ENCODE assay signal across 32 cellular contexts in the genomic region with DNA sequence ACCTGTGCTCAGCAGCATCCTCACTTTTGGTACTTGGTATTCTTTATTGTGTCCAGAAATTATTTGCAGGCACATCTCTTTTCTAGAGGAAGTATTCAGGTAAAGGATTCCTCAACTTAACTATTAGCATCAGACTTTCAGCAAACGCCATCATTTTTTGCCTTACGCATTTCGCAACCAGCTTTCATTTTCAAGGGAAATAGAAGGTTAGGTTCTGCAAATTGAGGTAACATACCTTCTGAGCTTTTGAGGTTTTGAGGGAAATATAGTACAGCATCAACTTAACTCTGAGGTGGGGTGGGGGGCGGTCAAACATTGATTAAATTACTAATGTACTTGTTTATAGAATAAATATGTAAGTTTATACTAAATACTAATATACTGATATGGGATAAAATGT.
"Had no signal": no experiment of that assay in that cellular context is flagged by ENCODE, and none has a peak within 500 bp of the region (broad histone marks: within the 10 kb centered on the region; RNA-seq: fewer than 3 reads in every experiment).

No MANE protein-coding gene starts in this region.

- FAIRE-seq: RCC 7860 had no signal

- H3K36me3 ChIP-seq: SJCRH30 had no signal

- H3K27me3 ChIP-seq: SJCRH30 had no signal

- H3K4me2 ChIP-seq: PC-9 had no signal

- H3K4me3 ChIP-seq: PC-9, SJCRH30, SK-N-MC had no signal

- H3K4me1 ChIP-seq: SJCRH30 had no signal

- DNase-seq: MM.1S, MV-4-11, NCI-H1092, NCI-H1105, NCI-H1436, NCI-H146, NCI-H1694, NCI-H187, NCI-H1930, NCI-H2029 treated with DMSO at 0.1 percent for 48 hours, NCI-H2081 treated with DMSO at 0.1 percent for 48 hours, NCI-H2107, NCI-H2171, NCI-H226, NCI-H446 treated with DMSO at 0.1 percent for 48 hours, NCI-H510A, NCI-H524, NCI-H526, NCI-H69, NCI-H748 treated with DMSO at 0.1 percent for 48 hours, NCI-H82, PC-9, SHP77, SIG-M5, SJCRH30, T-cell had no signal

- H3K9me3 ChIP-seq: SJCRH30 had no signal

- H2AFZ ChIP-seq: PC-9 had no signal

- ATAC-seq: Panc1, Right ventricle myocardium inferior, SK-N-SH treated with all-trans-retinoic acid at 6 μM for 48 hours, T-cell had no signal

- H3K27ac ChIP-seq: PC-9, RWPE1, SJCRH30, SK-N-MC had no signal
